ENCODE assay signal across 13 cellular contexts in genomic region chr7:121041516-121042148, GRCh38. TPM values are rescaled to one million over a fixed set of nuclear protein-coding genes. Genes with fewer than 3 reads are reported as not detected.
DNase-seq lines count a peak whose midpoint lies in the region; ATAC-seq, FAIRE-seq and TF ChIP-seq lines count a peak whose summit lies in the region.
"Had no signal": no experiment of that assay in that cellular context is flagged by ENCODE, and none has a peak within 500 bp of the region (broad histone marks: within the 10 kb centered on the region; RNA-seq: fewer than 3 reads in every experiment).

No MANE protein-coding gene starts in this region.

- FAIRE-seq in GM12892 (lab: Jason Lieb, UNC): no peak
- FAIRE-seq: GM18507 had no signal

- POLR2A ChIA-PET in HEK293 (lab: Yijun Ruan, JAX): no interaction called here

- in situ Hi-C loops in HAP-1 (cut with MboI; ENCODE audit: low sequenced_read_pairs): no loop called here

- H3K36me3 ChIP-seq in HEK293 (ENCODE audit: control insufficient read depth in 2 of 2, insufficient read depth in 1 of 2, low read length in 2 of 2) (no peaks in the 10 kb centered on the region), smooth muscle cell (ENCODE audit: low read depth) (no peaks in the 10 kb centered on the region), HAP-1 (replicated peaks) (no peaks in the 10 kb centered on the region)
- H3K36me3 ChIP-seq: esophagus squamous epithelium had no signal

- no peak for ATAC-seq in HG03354 (IDR thresholded peaks at IDR 0.05; ENCODE audit: poor library complexity, severe bottlenecking, unreplicated experiment)
- ATAC-seq: body of pancreas, left colon had no signal

- H3K27ac ChIP-seq in HEK293 (ENCODE audit: extremely low read depth, low read depth, low read length) (peak overlapping the region; percentile 4; the same call in 1 of the 2 replicates), smooth muscle cell (ENCODE audit: low read depth) (peak overlapping the region; percentile 45)
- H3K27ac ChIP-seq: body of pancreas had no signal

- no peak for TF ChIP-seq CTCF in HEK293 (tag by site-specific recombination; IDR thresholded peaks at IDR 0.05)
- TF ChIP-seq CTCF in foreskin fibroblast (IDR thresholded peaks at IDR 0.05; ENCODE audit: low read depth, low read length): no peak
- no peak for TF ChIP-seq CTCF in smooth muscle cell (IDR thresholded peaks at IDR 0.05; ENCODE audit: borderline replicate concordance, insufficient read depth, poor library complexity, severe bottlenecking)

- H3F3A ChIP-seq in smooth muscle cell (ENCODE audit: low read depth): no peaks in the 10 kb centered on the region

- H3K9ac ChIP-seq in smooth muscle cell (ENCODE audit: low read depth): no peak overlapping the region

- WGBS in smooth muscle cell (ENCODE audit: low lambda C conversion rate): 45% methylated on average over 6 of the region's 6 CpGs

- peak overlapping the region; percentile 50 for H3K4me2 ChIP-seq in smooth muscle cell

- H3K4me3 ChIP-seq in HEK293 (ENCODE audit: low read depth, low read length): no peak overlapping the region
- H3K4me3 ChIP-seq in foreskin fibroblast (ENCODE audit: low read depth in 1 of 2, low read length in 2 of 2): peak overlapping the region in 1 of 2 donors; percentile 32
- H3K4me3 ChIP-seq in smooth muscle cell: no peak overlapping the region
- no peak overlapping the region for H3K4me3 ChIP-seq in HAP-1
- H3K4me3 ChIP-seq: body of pancreas, esophagus squamous epithelium had no signal

- H3K4me1 ChIP-seq in HEK293 (ENCODE audit: control insufficient read depth, insufficient read depth, low read length) (peaks cover 19% of the 10 kb centered on the region; the same call in 1 of the 2 replicates), smooth muscle cell (ENCODE audit: low read depth) (no peaks in the 10 kb centered on the region), HAP-1 (no peaks in the 10 kb centered on the region)
- H3K4me1 ChIP-seq: body of pancreas, esophagus squamous epithelium had no signal

- H2AFZ ChIP-seq in smooth muscle cell (ENCODE audit: low read depth): peak overlapping the region; percentile 76

- no peak for TF ChIP-seq POLR2A in GM12892 (IDR thresholded peaks at IDR 0.05; ENCODE audit: low read depth, low read length)

- no peaks in the 10 kb centered on the region for H3K27me3 ChIP-seq in smooth muscle cell (ENCODE audit: low read depth)
- H3K27me3 ChIP-seq in HAP-1 (ENCODE audit: low read depth): no peaks in the 10 kb centered on the region
- H3K27me3 ChIP-seq: body of pancreas, esophagus squamous epithelium had no signal

- DNase-seq in OCI-M1 (lab: John Stamatoyannopoulos, UW): peak; percentile 64
- peak; percentile 39 to 62 for DNase-seq in foreskin fibroblast
- no peak for DNase-seq in smooth muscle cell (lab: John Stamatoyannopoulos, UW; ENCODE audit: unreplicated experiment)
- DNase-seq in GM12892 (ENCODE audit: insufficient read length): no peak
- DNase-seq in stimulated activated CD4-positive, alpha-beta T cell treated with anti-CD3 and anti-CD28 coated beads, Interleukin-4, amount 100 ng/mL, for 4 hours: no peak
- no peak for DNase-seq in HAP-1 (ENCODE audit: low spot score in 2 of 2)
- DNase-seq: body of pancreas, esophagus squamous epithelium, left colon, T1000 had no signal

- H3K9me3 ChIP-seq in HEK293 (ENCODE audit: control insufficient read depth, insufficient read depth, low read depth, low read length) (no peaks in the 10 kb centered on the region), smooth muscle cell (replicated peaks; ENCODE audit: low read depth) (no peaks in the 10 kb centered on the region), HAP-1 (no peaks in the 10 kb centered on the region)
- H3K9me3 ChIP-seq: body of pancreas, esophagus squamous epithelium had no signal

- CTCF ChIA-PET in HEK293 (lab: Yijun Ruan, JAX): interaction anchor here (0.8 to 3.1 kb wide), 4 partner anchors 13 to 250 kb away, joined by 3 to 13 read pairs (median 6); partner anchors contain the start of gene CPED1

- no peaks in the 10 kb centered on the region for H4K20me1 ChIP-seq in smooth muscle cell (ENCODE audit: low read depth)

- peaks cover 11% of the 10 kb centered on the region for H3K79me2 ChIP-seq in smooth muscle cell (ENCODE audit: low read depth)

TF ChIP-seq in HEK293, 187 proteins besides CTCF, POLR2A, EP300 and RAD21:
- no peak for TF ChIP-seq ZIC2 (tag by site-specific recombination; IDR thresholded peaks at IDR 0.05)
- TF ChIP-seq ZNF202 (tag by site-specific recombination; IDR thresholded peaks at IDR 0.05; ENCODE audit: borderline replicate concordance): no peak
- no peak for TF ChIP-seq ZNF324 (tag by site-specific recombination; IDR thresholded peaks at IDR 0.05)
- TF ChIP-seq ZNF335 (tag by site-specific recombination; conservative IDR thresholded peaks at IDR 0.05): peak; percentile 24; the same call in 1 of the 2 replicates
- TF ChIP-seq PRDM6 (tag by site-specific recombination; IDR thresholded peaks at IDR 0.05): peak; percentile 83
- TF ChIP-seq HOXC10 (CRISPR knock-in tag; IDR thresholded peaks at IDR 0.05): no peak
- TF ChIP-seq ZXDB (tag by site-specific recombination; IDR thresholded peaks at IDR 0.05): 0 out of 2 replicates have a peak, but pooled peaks have one; percentile 44
- TF ChIP-seq FEZF1 (tag by site-specific recombination; IDR thresholded peaks at IDR 0.05): peak; percentile 64; the same call in 1 of the 2 replicates
- TF ChIP-seq ZBTB17 (tag by site-specific recombination; IDR thresholded peaks at IDR 0.05): peak; percentile 45; the same call in 1 of the 2 replicates

RNA-seq across cellular contexts. Expression of gene CPED1, which starts 53.1 kb away (rescaled TPM):
- total RNA-seq in smooth muscle cell: 12.9 and 21.6 TPM in 2 replicates
- 5.8 and 9.5 TPM in 2 replicates for polyA plus RNA-seq in smooth muscle cell
- 0.53 TPM for polyA plus RNA-seq in GM12892 (2012; ENCODE audit: missing spikeins)

Comparison
In these comparisons a context has a peak if more than half of its experiments do, and no peak if none do; other contexts are left out.
1. DNase-seq: peak in OCI-M1 (single experiment) and foreskin fibroblast (2 of 2); none in smooth muscle cell (single experiment), GM12892 (single experiment), stimulated activated CD4-positive, alpha-beta T cell treated with anti-CD3 and anti-CD28 coated beads, Interleukin-4, amount 100 ng/mL, for 4 hours (0 of 2) and HAP-1 (0 of 2).